In genomic region chr9:128203842-128204551, GRCh38 we compare ENCODE assay signal across 8 cellular contexts. TPM values are rescaled to one million over a fixed set of nuclear protein-coding genes. Genes with fewer than 3 reads are reported as not detected.
A peak's percentile ranks its signal among the peaks of the same experiment; 100 is the strongest.
DNase-seq lines count a peak whose midpoint lies in the region; ATAC-seq and TF ChIP-seq lines count a peak whose summit lies in the region.

No MANE protein-coding gene starts in this region.

- H4K20me1 ChIP-seq in PC-9 (ENCODE audit: insufficient read depth), result 0 out of 2 replicates have a peak, but pooled peaks cover 4% of the 10 kb centered on the region

- no peaks in the 10 kb centered on the region for H3K9me2 ChIP-seq in PC-9 (ENCODE audit: insufficient read depth)

- 1% methylated on average over 22 to 24 of the region's 48 CpGs for WGBS in lower leg skin, 2 donors
- 0 to 2% methylated on average over 1 to 44 of the region's 48 CpGs for WGBS in transverse colon (ENCODE audit: low coverage in 1 of 2), 2 donors

- no peaks in the 10 kb centered on the region for H3K9me3 Mint-ChIP-seq in CD4-positive, alpha-beta memory T cell

- no peaks in the 10 kb centered on the region for H3K9me3 ChIP-seq in CD4-positive, alpha-beta memory T cell (ENCODE audit: control insufficient read depth in 1 of 2, low read length in 2 of 2)
- H3K9me3 ChIP-seq in PC-9 (ENCODE audit: insufficient read depth, low read depth) (no peaks in the 10 kb centered on the region), transverse colon (no peaks in the 10 kb centered on the region)

- no peak for TF ChIP-seq CTCF in PC-9 (conservative IDR thresholded peaks at IDR 0.05)
- TF ChIP-seq CTCF in coronary artery (IDR thresholded peaks at IDR 0.05), result no peak
- no peak for TF ChIP-seq CTCF in lower leg skin (IDR thresholded peaks at IDR 0.05)
- TF ChIP-seq CTCF in transverse colon (IDR thresholded peaks at IDR 0.05), result no peak

- peaks cover 13% of the 10 kb centered on the region for H3K4me1 ChIP-seq in CD4-positive, alpha-beta memory T cell (ENCODE audit: insufficient read depth, low read length)
- 0 out of 2 replicates have a peak, but pooled peaks cover 5% of the 10 kb centered on the region for H3K4me1 ChIP-seq in PC-9 (replicated peaks; ENCODE audit: insufficient read depth)
- H3K4me1 ChIP-seq in transverse colon, result peaks cover 4 to 15% (median 13%) of the 10 kb centered on the region in 4 donors

- H2AFZ ChIP-seq in PC-9, result peak overlapping the region; percentile 85

- POLR2A ChIA-PET in CD4-positive, alpha-beta memory T cell (lab: Charles Lee; ENCODE audit: partially characterized antibody), result interaction anchor here (1.0 to 1.1 kb wide), 2 partner anchors 13 to 46 kb away, joined by 3 to 6 read pairs; partner anchors contain the start of gene CIZ1
- POLR2A ChIA-PET in PC-9 (lab: Charles Lee; ENCODE audit: unreplicated experiment), result interaction anchor here (0.6 to 0.7 kb wide), 2 partner anchors 11 to 27 kb away, joined by 3 to 4 read pairs; no protein-coding TSS in a partner anchor

- H3K27me3 ChIP-seq in CD4-positive, alpha-beta memory T cell (ENCODE audit: insufficient read depth, low read length), result no peaks in the 10 kb centered on the region
- H3K27me3 ChIP-seq in PC-9 (ENCODE audit: insufficient read depth, low read depth), result no peaks in the 10 kb centered on the region
- peaks cover 20% of the 10 kb centered on the region for H3K27me3 ChIP-seq in transverse colon

- no peak for TF ChIP-seq POLR2A in lower leg skin (IDR thresholded peaks at IDR 0.05)
- TF ChIP-seq POLR2A in transverse colon (IDR thresholded peaks at IDR 0.05), result no peak

- no peaks in the 10 kb centered on the region for H3K36me3 Mint-ChIP-seq in CD4-positive, alpha-beta memory T cell

- H3K4me2 ChIP-seq in PC-9, result peak overlapping the region; percentile 89

- H3K27me3 Mint-ChIP-seq in CD4-positive, alpha-beta memory T cell, result peaks cover 4% of the 10 kb centered on the region in 2 donors

- in situ Hi-C loops in transverse colon (cut with MboI; ENCODE audit: low pct_ligation_motif_present in 1 of 4, low pct_unique_long_range_greater_than_20kb in 1 of 4, low sequenced_read_pairs in 3 of 4), result no loop called here

- intact Hi-C loops in CD4-positive, alpha-beta memory T cell (cut with micrococcal nuclease), result loop anchor here (1.0 kb wide), 4 partner anchors 13 to 46 kb away; partner anchors contain the start of genes BBLN and CIZ1
- intact Hi-C loops in PC-9 (cut with micrococcal nuclease; ENCODE audit: unreplicated experiment), result no loop called here
- intact Hi-C loops in lower leg skin (cut with DNase I; ENCODE audit: low total_unique reads), result no loop called here
- intact Hi-C loops in transverse colon (cut with DNase I; ENCODE audit: low total_unique reads), result no loop called here

- no peaks in the 10 kb centered on the region for H3F3A ChIP-seq in PC-9 (ENCODE audit: insufficient read depth, low read depth)

- H3K36me3 ChIP-seq in CD4-positive, alpha-beta memory T cell (ENCODE audit: insufficient read depth, low read length), result no peaks in the 10 kb centered on the region
- no peaks in the 10 kb centered on the region for H3K36me3 ChIP-seq in PC-9 (ENCODE audit: low read depth)
- H3K36me3 ChIP-seq in transverse colon, result no peaks in the 10 kb centered on the region

- peaks cover 8% of the 10 kb centered on the region; the same call in 1 of the 2 replicates for H3K79me2 ChIP-seq in PC-9 (ENCODE audit: low read depth)

- BruUV-seq in PC-9 (replicated peaks; lab: Mats Ljungman, UMichigan), result no TSS peak

- CTCF ChIA-PET in CD4-positive, alpha-beta memory T cell (lab: Charles Lee; ENCODE audit: partially characterized antibody), result interaction anchor here (0.6 kb wide), 1 partner anchor 27 kb away, joined by 6 read pairs; no protein-coding TSS in a partner anchor
- CTCF ChIA-PET in PC-9 (lab: Charles Lee), result interaction anchor here (0.6 kb wide), 1 partner anchor 133 kb away, joined by 17 read pairs; no protein-coding TSS in a partner anchor

- peak overlapping the region; percentile 58 to 60 for H3K4me3 ChIP-seq in CD4-positive, alpha-beta memory T cell (ENCODE audit: low read length in 2 of 2)
- H3K4me3 ChIP-seq in PC-9 (peak overlapping the region; percentile 68), coronary artery (peak overlapping the region; percentile 72), lower leg skin (ENCODE audit: low read depth, poor library complexity, severe bottlenecking) (peak overlapping the region; percentile 60), transverse colon (peak overlapping the region; percentile 13 to 74 (median 57))

- peaks cover 0 to 13% (median 6%) of the 10 kb centered on the region in 4 donors for H3K4me1 Mint-ChIP-seq in CD4-positive, alpha-beta memory T cell

- DNase-seq in CD4-positive, alpha-beta memory T cell, result peak in 3 of 5 donors; percentile 22 to 27 (median 24)
- DNase-seq in HK-2 (ENCODE audit: unreplicated experiment), result peak; percentile 79
- peak in 1 of 2 experiments; percentile 56 for DNase-seq in PC-9
- DNase-seq in coronary artery (ENCODE audit: low spot score), result peak; percentile 75
- no peak for DNase-seq in lower leg skin (ENCODE audit: low spot score in 2 of 2)
- DNase-seq in transverse colon, result no peak
- no peak for DNase-seq in NAMALWA (ENCODE audit: low spot score)

- ATAC-seq in HG03097 (IDR thresholded peaks at IDR 0.05; ENCODE audit: low FRiP score, unreplicated experiment), result no peak

- H3K4me3 Mint-ChIP-seq in CD4-positive, alpha-beta memory T cell, result peak overlapping the region; percentile 35 to 78 (median 60)

- no peak for TF ChIP-seq EP300 in transverse colon (IDR thresholded peaks at IDR 0.05; ENCODE audit: low read depth)

- no peak overlapping the region for H3K27ac ChIP-seq in CD4-positive, alpha-beta memory T cell (ENCODE audit: low read depth, low read length)
- H3K27ac ChIP-seq in PC-9 (no peak overlapping the region), coronary artery (peak overlapping the region in 1 of 2 donors; percentile 65), transverse colon (peak overlapping the region; percentile 17 to 53 (median 38))

- peak overlapping the region in 2 of 7 donors; percentile 23 to 31 for H3K27ac Mint-ChIP-seq in CD4-positive, alpha-beta memory T cell

RNA-seq across cellular contexts. Expression of gene DNM1, which starts 0.8 kb away (rescaled TPM):
- total RNA-seq in CD4-positive, alpha-beta memory T cell, result 1 to 10 TPM; 1.4 to 2.2 TPM
- not detected for polyA plus RNA-seq in CD4-positive, alpha-beta memory T cell
- total RNA-seq in PC-9 (2021), result 134 and 148 TPM in 2 replicates
- total RNA-seq in lower leg skin, result 10 to 100 TPM in 1 of 4 donors, 1 to 10 TPM in 3; 6.9 to 11.4 (median 9.0) TPM
- total RNA-seq in transverse colon, result 10 to 100 TPM in 2 of 4 donors, 1 to 10 TPM in 2; 7.5 to 41.8 (median 14.3) TPM

RNA-seq across cellular contexts. Expression of gene CIZ1, which starts 12.6 kb away (rescaled TPM):
- total RNA-seq in CD4-positive, alpha-beta memory T cell, result 100 to 1,000 TPM; 156 to 165 TPM
- polyA plus RNA-seq in CD4-positive, alpha-beta memory T cell, result 10 to 100 TPM in 1 of 2 donors, 1 to 10 TPM in 1; 3.1 to 38.9 TPM
- total RNA-seq in PC-9 (2021) (164 and 213 TPM in 2 replicates), lower leg skin (100 to 1,000 TPM in 1 of 4 donors, 10 to 100 TPM in 3; 71.6 to 135 (median 83.9) TPM), transverse colon (100 to 1,000 TPM in 1 of 4 donors, 10 to 100 TPM in 3; 59.9 to 211 (median 73.0) TPM)

RNA-seq across cellular contexts. Expression of gene BBLN, which starts 43.9 kb away (rescaled TPM):
- total RNA-seq in CD4-positive, alpha-beta memory T cell, result 10 to 100 TPM; 47.8 to 50.5 TPM
- 100 to 1,000 TPM; 110 to 136 TPM for polyA plus RNA-seq in CD4-positive, alpha-beta memory T cell
- total RNA-seq in PC-9 (2021) (154 and 213 TPM in 2 replicates), lower leg skin (100 to 1,000 TPM; 288 to 606 (median 392) TPM), transverse colon (100 to 1,000 TPM in 3 of 4 donors, 10 to 100 TPM in 1; 97.3 to 178 (median 149) TPM)

RNA-seq across cellular contexts. Expression of gene LCN2, which starts 54.7 kb away (rescaled TPM):
- not detected for total RNA-seq in CD4-positive, alpha-beta memory T cell
- not detected for polyA plus RNA-seq in CD4-positive, alpha-beta memory T cell
- total RNA-seq in PC-9 (2021) (430 and 537 TPM in 2 replicates), lower leg skin (10 to 100 TPM in 2 of 4 donors, 1 to 10 TPM in 2; 3.7 to 33.8 (median 19.1) TPM), transverse colon (100 to 1,000 TPM in 1 of 4 donors, 10 to 100 TPM in 2, 1 to 10 TPM in 1; 8.6 to 115 (median 37.3) TPM)

Comparison
In these comparisons a context has a peak if more than half of its experiments do, and no peak if none do; other contexts are left out.
1. DNase-seq: peak in CD4-positive, alpha-beta memory T cell (3 of 5), HK-2 (single experiment) and coronary artery (single experiment); none in lower leg skin (0 of 2), transverse colon (single experiment) and NAMALWA (single experiment).
2. H3K27ac ChIP-seq: peak in transverse colon (4 of 4); none in CD4-positive, alpha-beta memory T cell (single experiment) and PC-9 (single experiment).
3. Peak in every context shown above with its lines, with median percentiles within 50 percentile points of each other: H3K4me3 ChIP-seq.